In the genomic region with DNA sequence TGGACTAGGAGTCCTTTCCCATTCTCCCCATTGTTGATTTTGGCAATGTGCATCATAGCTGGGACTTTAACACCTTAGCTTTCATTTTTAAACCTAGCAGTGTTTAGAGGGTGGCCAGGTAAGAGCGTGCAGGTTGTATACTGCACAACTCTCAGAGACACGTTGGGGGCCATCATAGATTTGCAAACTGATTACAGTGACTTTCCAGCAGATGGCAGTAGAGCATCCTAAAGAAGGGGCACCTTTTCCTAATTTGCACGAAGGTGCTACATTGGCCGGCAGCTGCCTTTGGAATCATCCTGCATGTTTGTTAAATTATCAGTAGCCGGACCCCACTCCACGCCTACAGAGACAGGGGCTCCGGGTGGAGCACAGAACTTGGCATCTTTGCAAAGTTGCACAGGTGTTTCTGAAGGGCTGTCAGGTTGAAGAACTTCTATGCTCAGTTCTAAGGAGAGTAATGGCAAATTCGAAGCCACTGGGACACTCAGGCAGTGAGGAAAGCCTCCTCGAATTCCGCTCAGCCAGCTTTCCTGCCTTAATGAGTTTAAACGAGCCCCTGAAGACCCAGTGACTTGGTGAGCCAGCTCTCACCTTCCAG, we compare ENCODE assay signal across 8 cellular contexts. TPM values are rescaled to one million over a fixed set of nuclear protein-coding genes. Genes with fewer than 3 reads are reported as not detected.
DNase-seq lines count a peak whose midpoint lies in the region; ATAC-seq and TF ChIP-seq lines count a peak whose summit lies in the region.

No MANE protein-coding gene starts in this region.

- no peak for ATAC-seq in HG03520 (IDR thresholded peaks at IDR 0.05; ENCODE audit: unreplicated experiment)
- no peak for ATAC-seq in HG03460 (IDR thresholded peaks at IDR 0.05; ENCODE audit: unreplicated experiment)

- H3K36me3 Mint-ChIP-seq in endothelial cell (ENCODE audit: low read depth, unreplicated experiment) (no peaks in the 10 kb centered on the region), nephron progenitor cell (ENCODE audit: low read depth) (no peaks in the 10 kb centered on the region)

- peak in 2 of 3 donors; percentile 16 to 42 for DNase-seq in stimulated activated CD4-positive, alpha-beta T cell treated with anti-CD3 and anti-CD28 coated beads, Interleukin-12 subunit alpha, Interleukin-12 subunit beta, amount 100 ng/mL, for 48 hours (ENCODE audit: low read depth in 2 of 3, low spot score in 1 of 3)
- DNase-seq in stimulated activated CD4-positive, alpha-beta T cell treated with anti-CD3 and anti-CD28 coated beads, Interleukin-12 subunit alpha, Interleukin-12 subunit beta, amount 100 ng/mL, for 4 hours = no peak
- DNase-seq in NAMALWA (ENCODE audit: low spot score) (peak; percentile 72), T follicular helper cell (ENCODE audit: low read depth) (peak; percentile 7), endothelial cell (ENCODE audit: low spot score) (peak; percentile 51), nephron progenitor cell (peak; percentile 39)

- H3K4me3 Mint-ChIP-seq in endothelial cell (ENCODE audit: unreplicated experiment) (no peak overlapping the region), nephron progenitor cell (no peak overlapping the region)

- no peak overlapping the region for H3K27ac Mint-ChIP-seq in endothelial cell (ENCODE audit: unreplicated experiment)
- H3K27ac Mint-ChIP-seq in nephron progenitor cell = no peak overlapping the region

- H3K27me3 Mint-ChIP-seq in endothelial cell (ENCODE audit: unreplicated experiment) = peaks cover 2% of the 10 kb centered on the region
- no peaks in the 10 kb centered on the region for H3K27me3 Mint-ChIP-seq in nephron progenitor cell (ENCODE audit: low read depth, poor library complexity)

- peak; percentile 59 for TF ChIP-seq CTCF in endothelial cell (IDR thresholded peaks at IDR 0.05; ENCODE audit: unreplicated experiment)
- TF ChIP-seq CTCF in nephron progenitor cell (IDR thresholded peaks at IDR 0.05) = peak; percentile 75

- H3K9me3 Mint-ChIP-seq in endothelial cell (ENCODE audit: unreplicated experiment) (no peaks in the 10 kb centered on the region), nephron progenitor cell (no peaks in the 10 kb centered on the region)

- no peaks in the 10 kb centered on the region for H3K4me1 Mint-ChIP-seq in endothelial cell (ENCODE audit: unreplicated experiment)
- H3K4me1 Mint-ChIP-seq in nephron progenitor cell = peaks cover 8% of the 10 kb centered on the region

RNA-seq across cellular contexts. Expression of gene LHFPL7, which starts 7.7 kb away (rescaled TPM):
- not detected for total RNA-seq in endothelial cell (ENCODE audit: unreplicated experiment)

RNA-seq across cellular contexts. Expression of gene KIAA1671, which starts 13.7 kb away (rescaled TPM):
- total RNA-seq in endothelial cell (ENCODE audit: unreplicated experiment) = 92.1 TPM
